ENCODE assay signal across 14 cellular contexts in the genomic region with DNA sequence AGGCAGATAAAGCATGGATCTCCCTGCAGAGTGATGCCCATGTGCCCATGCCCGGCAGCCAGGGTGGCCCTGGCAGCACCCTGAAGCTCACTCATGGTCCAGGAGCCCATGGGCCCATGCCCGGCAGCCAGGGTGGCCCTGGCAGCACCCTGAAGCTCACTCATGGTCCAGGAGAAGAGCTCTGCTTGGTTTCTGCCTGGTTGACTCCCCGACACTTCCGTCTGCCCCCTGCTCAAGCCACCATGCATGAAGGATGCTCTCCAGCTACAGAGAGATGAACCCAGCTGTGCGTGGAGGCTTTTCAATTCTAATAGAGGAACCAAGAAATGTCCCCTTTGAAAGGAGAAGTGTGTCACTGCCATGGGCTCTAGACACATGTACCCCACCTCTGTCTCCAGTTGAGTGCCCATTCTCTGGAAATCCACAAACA. TPM values are rescaled to one million over a fixed set of nuclear protein-coding genes. Genes with fewer than 3 reads are reported as not detected.
DNase-seq lines count a peak whose midpoint lies in the region; ATAC-seq and TF ChIP-seq lines count a peak whose summit lies in the region.
"Had no signal": no experiment of that assay in that cellular context is flagged by ENCODE, and none has a peak within 500 bp of the region (broad histone marks: within the 10 kb centered on the region; RNA-seq: fewer than 3 reads in every experiment).

No MANE protein-coding gene starts in this region.

- no peaks in the 10 kb centered on the region for H3K9me3 ChIP-seq in ascending aorta
- H3K9me3 ChIP-seq: heart left ventricle had no signal

- peaks cover 3 to 14% of the 10 kb centered on the region in 2 donors for H3K4me1 ChIP-seq in ascending aorta

- ATAC-seq in GM19395 (IDR thresholded peaks at IDR 0.05; ENCODE audit: unreplicated experiment), result peak; percentile 75
- ATAC-seq in HG02884 (IDR thresholded peaks at IDR 0.05; ENCODE audit: unreplicated experiment), result peak; percentile 49
- ATAC-seq: activated naive CD4-positive, alpha-beta T cell treated with anti-CD3 and anti-CD28 coated beads, Interleukin-2, amount 50 U/mL, for 72 hours; heart left ventricle had no signal

- H3K27ac ChIP-seq in ascending aorta, result no peak overlapping the region
- H3K27ac ChIP-seq: C4-2B, heart left ventricle, RWPE1 had no signal

- DNase-seq in GM12865 (ENCODE audit: low read depth), result peak; percentile 88
- peak; percentile 65 for DNase-seq in MV-4-11 (lab: John Stamatoyannopoulos, UW)
- no peak for DNase-seq in ascending aorta (ENCODE audit: low spot score in 2 of 2)
- no peak for DNase-seq in NCI-H128 (lab: John Stamatoyannopoulos, UW; ENCODE audit: unreplicated experiment)
- DNase-seq in activated effector memory CD4-positive, alpha-beta T cell treated with Interleukin-2 at 50 U/mL for 16 hours, result no peak
- DNase-seq in amygdala (lab: John Stamatoyannopoulos, UW), result no peak
- DNase-seq: heart left ventricle, mesenchymal stem cell, NCI-H187 treated with DMSO at 0.1 percent for 48 hours had no signal

- TF ChIP-seq CTCF in GM12865 (IDR thresholded peaks at IDR 0.05; ENCODE audit: insufficient read depth, low read depth, low read length, missing control alignments) (no peak), ascending aorta (IDR thresholded peaks at IDR 0.05) (no peak)

- no peak overlapping the region for H3K4me3 ChIP-seq in GM12865 (ENCODE audit: low read depth, low read length)
- H3K4me3 ChIP-seq in ascending aorta, result no peak overlapping the region
- H3K4me3 ChIP-seq: heart left ventricle had no signal

- intact Hi-C loops in ascending aorta (cut with DNase I), result no loop called here

- no peaks in the 10 kb centered on the region for H3K27me3 ChIP-seq in ascending aorta
- H3K27me3 ChIP-seq: heart left ventricle had no signal

- H3K36me3 ChIP-seq in ascending aorta, result no peaks in the 10 kb centered on the region
- H3K36me3 ChIP-seq: heart left ventricle had no signal

RNA-seq across cellular contexts. Expression of a gene that starts 8.7 kb away (rescaled TPM):
- not detected for total RNA-seq in ascending aorta
- total RNA-seq: activated naive CD4-positive, alpha-beta T cell treated with anti-CD3 and anti-CD28 coated beads, Interleukin-2, amount 50 U/mL, for 72 hours had no signal

RNA-seq across cellular contexts. Expression of a gene that starts 33.9 kb away (rescaled TPM):
- total RNA-seq in ascending aorta, result 28.7 TPM

RNA-seq across cellular contexts. Expression of a gene that starts 34.0 kb away (rescaled TPM):
- total RNA-seq in ascending aorta, result 35.7 TPM

RNA-seq across cellular contexts. Expression of a gene that starts 41.0 kb away (rescaled TPM):
- 251 TPM for total RNA-seq in ascending aorta

RNA-seq across cellular contexts. Expression of a gene that starts 49.2 kb away (rescaled TPM):
- 110 TPM for total RNA-seq in ascending aorta

Comparison
In these comparisons a context has a peak if more than half of its experiments do, and no peak if none do; other contexts are left out.
1. DNase-seq: peak in GM12865 (single experiment) and MV-4-11 (single experiment); none in ascending aorta (0 of 2), NCI-H128 (single experiment), activated effector memory CD4-positive, alpha-beta T cell treated with Interleukin-2 at 50 U/mL for 16 hours (single experiment) and amygdala (0 of 56).